ENCODE assay signal across 26 cellular contexts in the genomic region with DNA sequence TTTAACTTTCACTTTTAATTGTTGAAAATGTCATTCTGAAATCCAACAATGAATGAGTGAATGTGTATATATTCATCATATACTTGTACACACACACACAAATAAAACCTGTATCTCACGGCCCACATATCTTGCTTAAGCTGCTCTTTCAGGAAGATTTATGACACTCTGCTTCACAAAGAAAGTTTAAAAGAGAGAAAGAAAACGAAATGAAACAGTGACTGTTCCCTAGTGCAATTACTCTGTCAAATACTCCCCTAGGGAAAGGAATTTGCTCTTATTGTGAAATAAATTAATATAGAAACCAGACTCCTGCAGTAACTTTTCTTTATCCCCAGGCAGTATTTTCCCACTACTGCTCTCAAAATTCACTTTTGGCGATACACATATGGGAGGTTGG.
"Had no signal": no experiment of that assay in that cellular context is flagged by ENCODE, and none has a peak within 500 bp of the region (broad histone marks: within the 10 kb centered on the region; RNA-seq: fewer than 3 reads in every experiment).

No MANE protein-coding gene starts in this region.

- FAIRE-seq: bronchial epithelial cell had no signal

- H3K27ac ChIP-seq: SJCRH30 had no signal

- DNase-seq: activated CD4-positive, alpha-beta T cell treated with anti-CD3 and anti-CD28 coated beads for 48 hours; activated CD4-positive, alpha-beta T cell treated with anti-CD3 and anti-CD28 coated beads, Interleukin-2, amount 50 U/mL, for 4 hours; activated CD4-positive, CD25-positive, alpha-beta regulatory T cell treated with anti-CD3 and anti-CD28 coated beads, Interleukin-2, amount 50 U/mL, for 72 hours; activated CD8-positive, alpha-beta memory T cell treated with anti-CD3 and anti-CD28 coated beads, Interleukin-2, amount 50 U/mL, for 48 hours; activated CD8-positive, alpha-beta T cell treated with anti-CD3 and anti-CD28 coated beads, Interleukin-2, amount 10 ng/mL, durations not matched to agents 7 days and 5 days; activated naive CD4-positive, alpha-beta T cell treated with anti-CD3 and anti-CD28 coated beads, Interleukin-2, amount 50 U/mL, for 16 hours; activated naive CD8-positive, alpha-beta T cell treated with anti-CD3 and anti-CD28 coated beads, Interleukin-2, amount 10 ng/mL, durations not matched to agents 7 days and 5 days; activated T-cell treated with anti-CD3 and anti-CD28 coated beads, Interleukin-2, amount 50 U/mL, for 1 hour; aorta; central memory CD4-positive, alpha-beta T cell; KG1; MV-4-11; NCI-H1092 treated with DMSO at 0.1 percent for 48 hours; NCI-H1436; NCI-H1694 treated with DMSO at 0.1 percent for 48 hours; NCI-H2029 treated with DMSO at 0.1 percent for 48 hours; NCI-H510A treated with DMSO at 0.1 percent for 48 hours; NCI-H69; NK-92 treated with Interleukin-12 subunit alpha and Interleukin-12 subunit beta, amount 100 ng/mL, for 24 hours; OCI-M1; RPMI8226; SJCRH30 had no signal

- H3K4me1 ChIP-seq: SJCRH30 had no signal

- H3K27ac Mint-ChIP-seq: activated CD8-positive, alpha-beta T cell treated with anti-CD3 and anti-CD28 coated beads, Interleukin-2, amount 10 ng/mL, durations not matched to agents 7 days and 5 days; activated naive CD8-positive, alpha-beta T cell treated with anti-CD3 and anti-CD28 coated beads, Interleukin-2, amount 10 ng/mL, durations not matched to agents 7 days and 5 days; T-helper 1 cell treated with Interleukin-12 subunit alpha and Interleukin-12 subunit beta and Interleukin-4 antibody, amounts not matched to agents 30 μg/mL and 1 μg/mL, for 36 hours had no signal

- ATAC-seq: activated CD8-positive, alpha-beta T cell treated with anti-CD3 and anti-CD28 coated beads, Interleukin-2, amount 10 ng/mL, durations not matched to agents 7 days and 5 days; Panc1; Right ventricle myocardium inferior had no signal

- H3K36me3 Mint-ChIP-seq: activated naive CD8-positive, alpha-beta T cell treated with anti-CD3 and anti-CD28 coated beads, Interleukin-2, amount 10 ng/mL, durations not matched to agents 7 days and 5 days had no signal

- H3K4me3 ChIP-seq: SJCRH30 had no signal

- H3K9me3 Mint-ChIP-seq: activated naive CD8-positive, alpha-beta T cell treated with anti-CD3 and anti-CD28 coated beads, Interleukin-2, amount 10 ng/mL, durations not matched to agents 7 days and 5 days; T-helper 1 cell treated with Interleukin-12 subunit alpha and Interleukin-12 subunit beta and Interleukin-4 antibody, amounts not matched to agents 30 μg/mL and 1 μg/mL, for 36 hours had no signal

- H3K9me3 ChIP-seq: SJCRH30 had no signal

- H3K36me3 ChIP-seq: SJCRH30 had no signal

- H3K4me3 Mint-ChIP-seq: activated CD8-positive, alpha-beta T cell treated with anti-CD3 and anti-CD28 coated beads, Interleukin-2, amount 10 ng/mL, durations not matched to agents 7 days and 5 days; activated naive CD8-positive, alpha-beta T cell treated with anti-CD3 and anti-CD28 coated beads, Interleukin-2, amount 10 ng/mL, durations not matched to agents 7 days and 5 days; T-helper 1 cell treated with Interleukin-12 subunit alpha and Interleukin-12 subunit beta and Interleukin-4 antibody, amounts not matched to agents 30 μg/mL and 1 μg/mL, for 36 hours had no signal
